8 cellular contexts compared by ENCODE assay signal in the genomic region with DNA sequence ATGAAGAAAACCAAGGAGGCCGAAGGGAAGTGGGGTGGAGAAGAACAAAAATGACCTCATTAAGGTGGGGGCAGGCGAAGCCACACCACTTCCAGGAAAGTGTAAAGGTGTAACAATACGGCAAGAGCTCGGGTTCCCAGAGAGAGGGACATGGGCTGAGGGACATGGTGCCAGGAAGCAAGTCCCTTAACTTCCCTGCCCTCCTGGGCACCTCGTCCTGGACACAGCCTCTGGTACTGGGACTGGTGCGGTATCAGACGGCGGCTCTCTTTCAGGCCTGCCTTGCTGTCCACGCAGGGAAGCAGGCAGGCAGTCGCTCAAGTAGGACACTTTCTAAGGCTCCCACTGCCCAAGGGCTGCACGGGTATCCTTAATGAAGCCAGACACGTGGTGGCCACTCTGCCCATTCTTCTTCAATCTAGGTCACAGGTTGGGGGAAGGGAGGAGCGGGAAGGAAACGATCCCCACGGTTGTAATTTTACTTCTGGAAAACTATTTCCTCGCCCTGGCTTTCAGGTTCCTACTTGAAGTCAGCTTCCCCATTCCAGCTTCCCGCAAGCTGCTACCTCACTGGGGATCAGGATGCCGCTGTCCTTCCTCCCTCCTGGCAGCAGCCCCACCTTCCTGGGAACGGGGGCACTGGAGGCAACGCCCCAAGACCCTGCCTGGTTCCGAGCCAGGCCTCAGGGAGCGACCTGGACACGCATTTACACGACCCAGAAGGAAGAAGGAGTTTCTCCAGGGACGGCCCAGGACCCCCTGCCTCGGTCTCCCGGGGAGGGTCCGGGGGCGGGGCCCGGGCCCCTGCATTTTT. TPM values are rescaled to one million over a fixed set of nuclear protein-coding genes. Genes with fewer than 3 reads are reported as not detected.
DNase-seq lines count a peak whose midpoint lies in the region; ATAC-seq and TF ChIP-seq lines count a peak whose summit lies in the region.

No MANE protein-coding gene starts in this region.

- peak overlapping the region; percentile 93 for H3K9ac ChIP-seq in endodermal cell (ENCODE audit: extremely low read depth, low read length, poor library complexity, severe bottlenecking)

- H3K9me2 ChIP-seq in OCI-LY7 (ENCODE audit: insufficient read depth, low read length) = no peaks in the 10 kb centered on the region

- peak overlapping the region; percentile 99 for H3K4me2 ChIP-seq in OCI-LY7 (ENCODE audit: low read length)

- H3K4me3 ChIP-seq in GM08714 (ENCODE audit: low read length) = peak overlapping the region; percentile 75
- peak overlapping the region; percentile 90 for H3K4me3 ChIP-seq in OCI-LY7 (ENCODE audit: low read depth, low read length, poor library complexity, severe bottlenecking)
- peak overlapping the region; percentile 93 for H3K4me3 ChIP-seq in endodermal cell (ENCODE audit: low read length)

- H3K4me1 Mint-ChIP-seq in endodermal cell (peaks cover 12% of the 10 kb centered on the region), neural crest cell (peaks cover 48% of the 10 kb centered on the region)

- H3K27me3 Mint-ChIP-seq in endodermal cell (ENCODE audit: insufficient read depth) (no peaks in the 10 kb centered on the region), neural crest cell (ENCODE audit: low read depth) (no peaks in the 10 kb centered on the region)

- H3K79me2 ChIP-seq in OCI-LY7 (ENCODE audit: insufficient read depth, low read depth, low read length) = peaks cover 59% of the 10 kb centered on the region

- POLR2A ChIA-PET in OCI-LY7 (lab: Charles Lee) = no interaction called here

- H3K27ac ChIP-seq in OCI-LY7 (ENCODE audit: low read depth, low read length, poor library complexity, severe bottlenecking) (no peak overlapping the region), endodermal cell (ENCODE audit: low read depth, low read length) (no peak overlapping the region)

- no peak for ATAC-seq in esophagus mucosa

- no TSS peak for BruUV-seq in OCI-LY7 (replicated peaks; lab: Mats Ljungman, UMichigan)

- H3K4me3 Mint-ChIP-seq in endodermal cell (peak overlapping the region; percentile 80), neural crest cell (peak overlapping the region; percentile 91)

- peak overlapping the region; percentile 91 for H3K27ac Mint-ChIP-seq in endodermal cell
- H3K27ac Mint-ChIP-seq in neural crest cell (ENCODE audit: unreplicated experiment) = peak overlapping the region; percentile 19

- no peak overlapping the region for H2AFZ ChIP-seq in OCI-LY7 (ENCODE audit: low read length)

- H3K36me3 Mint-ChIP-seq in endodermal cell (ENCODE audit: low read depth) (peaks cover 9% of the 10 kb centered on the region), neural crest cell (ENCODE audit: low read depth) (no peaks in the 10 kb centered on the region)

- H4K20me1 ChIP-seq in OCI-LY7 (ENCODE audit: insufficient read depth, low read length) = peaks cover 10% of the 10 kb centered on the region; the same call in 1 of the 2 replicates

- intact Hi-C loops in OCI-LY7 (cut with micrococcal nuclease; ENCODE audit: unreplicated experiment) = loop anchor here (2.0 to 5.0 kb wide), 3 partner anchors 53 to 133 kb away; partner anchors contain the start of genes BTBD2, IZUMO4, MOB3A and PLEKHJ1

- no peak for DNase-seq in OCI-LY7 (ENCODE audit: low spot score)
- no peak for DNase-seq in endodermal cell
- no peak for DNase-seq in neural crest cell (ENCODE audit: low read depth, low spot score)
- DNase-seq in central memory CD4-positive, alpha-beta T cell = no peak
- DNase-seq in effector CD4-positive, alpha-beta T cell = no peak
- no peak for DNase-seq in GF-D8 (lab: John Stamatoyannopoulos, UW)

- CTCF ChIA-PET in OCI-LY7 (lab: Charles Lee; ENCODE audit: unreplicated experiment) = no interaction called here

- H3K27me3 ChIP-seq in endodermal cell (ENCODE audit: control insufficient read depth, insufficient read depth, low read length, poor library complexity, severe bottlenecking) = no peaks in the 10 kb centered on the region

- H3K9me3 Mint-ChIP-seq in endodermal cell (no peaks in the 10 kb centered on the region), neural crest cell (no peaks in the 10 kb centered on the region)

- H3K4me1 ChIP-seq in OCI-LY7 (ENCODE audit: insufficient read depth, low read length, poor library complexity, severe bottlenecking) = peaks cover 27% of the 10 kb centered on the region
- peaks cover 4% of the 10 kb centered on the region for H3K4me1 ChIP-seq in endodermal cell (ENCODE audit: control insufficient read depth, insufficient read depth, low read length)

- 35 to 48% methylated on average over 18 to 30 of the region's 30 CpGs for WGBS in endodermal cell (ENCODE audit: insufficient coverage in 1 of 2, insufficient read length in 1 of 2), 2 experiments

- H3K9me3 ChIP-seq in OCI-LY7 (ENCODE audit: low read length) (no peaks in the 10 kb centered on the region), endodermal cell (ENCODE audit: control insufficient read depth, low read length) (no peaks in the 10 kb centered on the region)

- H3K36me3 ChIP-seq in OCI-LY7 (ENCODE audit: insufficient read depth, low read length) (peaks cover 12% of the 10 kb centered on the region; the same call in 1 of the 2 replicates), endodermal cell (ENCODE audit: control insufficient read depth, insufficient read depth, low read length) (peaks cover 19% of the 10 kb centered on the region)

- no peak for TF ChIP-seq CTCF in OCI-LY7 (conservative IDR thresholded peaks at IDR 0.05; ENCODE audit: low read length)
- TF ChIP-seq CTCF in endodermal cell (conservative IDR thresholded peaks at IDR 0.05) = no peak
- no peak for TF ChIP-seq CTCF in neural crest cell (conservative IDR thresholded peaks at IDR 0.05)

RNA-seq across cellular contexts. Expression of gene AP3D1, which starts 1.2 kb away (rescaled TPM):
- 56.6 and 80.0 TPM in 2 replicates for total RNA-seq in OCI-LY7 (2014; rRNA removed; shearing (Covaris generic))
- total RNA-seq in OCI-LY7 (2022) (95.0 and 99.8 TPM in 2 replicates), endodermal cell (100 to 1,000 TPM; 162 to 181 TPM), neural crest cell (142 and 146 TPM in 2 replicates), esophagus mucosa (84.2 TPM)
- 115 TPM for polyA plus RNA-seq in endodermal cell (2013, experiment 1 of 2)
- polyA plus RNA-seq in endodermal cell (2013, experiment 2 of 2) = 103 TPM

RNA-seq across cellular contexts. Expression of gene DOT1L, which starts 13.5 kb away (rescaled TPM):
- 19.5 and 27.7 TPM in 2 replicates for total RNA-seq in OCI-LY7 (2014; rRNA removed; shearing (Covaris generic))
- 86.0 and 88.3 TPM in 2 replicates for total RNA-seq in OCI-LY7 (2022)
- total RNA-seq in endodermal cell = 100 to 1,000 TPM in 1 of 2 donors, 10 to 100 TPM in 1; 84.3 to 102 TPM
- 78.1 TPM for polyA plus RNA-seq in endodermal cell (2013, experiment 1 of 2)
- polyA plus RNA-seq in endodermal cell (2013, experiment 2 of 2) = 65.1 TPM
- total RNA-seq in neural crest cell = 117 and 127 TPM in 2 replicates
- 20.8 TPM for total RNA-seq in esophagus mucosa

RNA-seq across cellular contexts. Expression of gene IZUMO4, which starts 53.5 kb away (rescaled TPM):
- total RNA-seq in OCI-LY7 (2014; rRNA removed; shearing (Covaris generic)) = 11.2 and 12.9 TPM in 2 replicates
- 6.1 and 7.3 TPM in 2 replicates for total RNA-seq in OCI-LY7 (2022)
- total RNA-seq in endodermal cell = 1 to 10 TPM; 4.3 to 5.4 TPM
- polyA plus RNA-seq in endodermal cell (2013, experiment 1 of 2) = 4.3 TPM
- 4.6 TPM for polyA plus RNA-seq in endodermal cell (2013, experiment 2 of 2)
- 5.5 and 5.6 TPM in 2 replicates for total RNA-seq in neural crest cell
- 4.7 TPM for total RNA-seq in esophagus mucosa

RNA-seq across cellular contexts. Expression of gene MOB3A, which starts 54.1 kb away (rescaled TPM):
- 41.7 and 54.6 TPM in 2 replicates for total RNA-seq in OCI-LY7 (2014; rRNA removed; shearing (Covaris generic))
- total RNA-seq in OCI-LY7 (2022) (87.5 and 111 TPM in 2 replicates), endodermal cell (10 to 100 TPM; 20.9 to 21.8 TPM), neural crest cell (40.0 and 42.1 TPM in 2 replicates), esophagus mucosa (28.1 TPM)
- 16.9 TPM for polyA plus RNA-seq in endodermal cell (2013, experiment 1 of 2)
- 15.9 TPM for polyA plus RNA-seq in endodermal cell (2013, experiment 2 of 2)
